24 cellular contexts compared by ENCODE assay signal in the genomic region with DNA sequence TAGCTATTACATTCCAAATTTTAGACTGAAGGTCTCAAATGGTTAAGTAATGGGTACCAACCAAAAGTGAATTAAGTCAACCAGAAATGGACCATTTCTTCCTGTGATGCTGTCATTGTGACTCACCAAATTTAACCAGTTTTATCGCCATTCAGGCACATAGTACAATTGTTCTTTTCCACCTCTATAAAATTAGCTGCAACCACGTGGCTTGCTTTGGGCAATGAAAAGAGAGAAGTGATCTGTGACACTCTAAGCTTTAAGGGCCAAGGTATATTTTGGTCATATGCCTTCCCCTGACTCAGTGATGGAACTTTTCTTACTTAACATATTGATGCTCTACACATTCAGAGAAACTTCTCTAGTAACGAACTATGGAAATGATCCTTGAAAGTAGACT.
"Had no signal": no experiment of that assay in that cellular context is flagged by ENCODE, and none has a peak within 500 bp of the region (broad histone marks: within the 10 kb centered on the region; RNA-seq: fewer than 3 reads in every experiment).

No MANE protein-coding gene starts in this region.

- H3K27me3 ChIP-seq: SJSA1 had no signal

- ATAC-seq: K562, Panc1, Right ventricle myocardium inferior had no signal

- H3K4me3 ChIP-seq: K562, SJSA1, SK-N-MC had no signal

- H3K27ac ChIP-seq: HL-60, KMS-11, SJSA1, SK-N-MC had no signal

- H3K36me3 ChIP-seq: SJSA1 had no signal

- H3K4me1 ChIP-seq: SJSA1 had no signal

- H3K9me3 ChIP-seq: SJSA1 had no signal

- DNase-seq: Kasumi-1, NCI-H1092, NCI-H1105 treated with DMSO at 0.1 percent for 48 hours, NCI-H1417 treated with DMSO at 0.1 percent for 48 hours, NCI-H146, NCI-H1694 treated with DMSO at 0.1 percent for 48 hours, NCI-H1930, NCI-H2081, NCI-H2107, NCI-H2171, NCI-H226, NCI-H446, NCI-H510A, NCI-H524 treated with DMSO at 0.1 percent for 48 hours, NCI-H69, NCI-H774, SHP77 treated with DMSO at 0.1 percent for 48 hours had no signal
